In genomic region chr3:10299175-10299574, GRCh38 we compare ENCODE assay signal across 10 cellular contexts. TPM values are rescaled to one million over a fixed set of nuclear protein-coding genes. Genes with fewer than 3 reads are reported as not detected.
A peak's percentile ranks its signal among the peaks of the same experiment; 100 is the strongest.
DNase-seq lines count a peak whose midpoint lies in the region; ATAC-seq and TF ChIP-seq lines count a peak whose summit lies in the region.
"Had no signal": no experiment of that assay in that cellular context is flagged by ENCODE, and none has a peak within 500 bp of the region (broad histone marks: within the 10 kb centered on the region; RNA-seq: fewer than 3 reads in every experiment).

No MANE protein-coding gene starts in this region.

- H3K27ac ChIP-seq in CD4-positive, alpha-beta T cell (ENCODE audit: low read depth, low read length) = no peak overlapping the region

- peak overlapping the region; percentile 49 for H3K27ac Mint-ChIP-seq in CD4-positive, alpha-beta T cell
- H3K27ac Mint-ChIP-seq in HFFc6 = peak overlapping the region; percentile 48; the same call in 1 of the 2 replicates
- peak overlapping the region; percentile 73 for H3K27ac Mint-ChIP-seq in activated naive CD8-positive, alpha-beta T cell treated with anti-CD3 and anti-CD28 coated beads, Interleukin-2, amount 10 ng/mL, durations not matched to agents 7 days and 5 days
- peak overlapping the region; percentile 74 for H3K27ac Mint-ChIP-seq in memory B cell

- POLR2A ChIA-PET in CD4-positive, alpha-beta T cell (lab: Charles Lee) = no interaction called here
- POLR2A ChIA-PET in activated naive CD8-positive, alpha-beta T cell treated with anti-CD3 and anti-CD28 coated beads, Interleukin-2, amount 10 ng/mL, durations not matched to agents 7 days and 5 days (lab: Charles Lee) = no interaction called here

- ATAC-seq in CD4-positive, alpha-beta T cell (ENCODE audit: poor library complexity) = no peak
- ATAC-seq in activated naive CD8-positive, alpha-beta T cell treated with anti-CD3 and anti-CD28 coated beads, Interleukin-2, amount 10 ng/mL, durations not matched to agents 7 days and 5 days (ENCODE audit: low read depth) = no peak
- ATAC-seq in memory B cell (ENCODE audit: low read depth) = no peak

- peaks cover 8% of the 10 kb centered on the region for H3K4me1 Mint-ChIP-seq in CD4-positive, alpha-beta T cell (ENCODE audit: low read depth)
- H3K4me1 Mint-ChIP-seq in HFFc6 (ENCODE audit: low read depth) (0 out of 2 replicates have a peak, but pooled peaks cover 6% of the 10 kb centered on the region), memory B cell (peaks cover 15% of the 10 kb centered on the region)
- H3K4me1 Mint-ChIP-seq in activated naive CD8-positive, alpha-beta T cell treated with anti-CD3 and anti-CD28 coated beads, Interleukin-2, amount 10 ng/mL, durations not matched to agents 7 days and 5 days = peaks cover 8% of the 10 kb centered on the region

- H3K36me3 Mint-ChIP-seq in CD4-positive, alpha-beta T cell (ENCODE audit: low read depth) = peaks cover 82% of the 10 kb centered on the region
- H3K36me3 Mint-ChIP-seq in HFFc6 (ENCODE audit: low read depth) (peaks cover 42% of the 10 kb centered on the region), memory B cell (peaks cover 18% of the 10 kb centered on the region)
- H3K36me3 Mint-ChIP-seq in activated naive CD8-positive, alpha-beta T cell treated with anti-CD3 and anti-CD28 coated beads, Interleukin-2, amount 10 ng/mL, durations not matched to agents 7 days and 5 days = peaks cover 21% of the 10 kb centered on the region

- H3K27me3 Mint-ChIP-seq in CD4-positive, alpha-beta T cell = no peaks in the 10 kb centered on the region
- peaks cover 3% of the 10 kb centered on the region; the same call in 1 of the 2 replicates for H3K27me3 Mint-ChIP-seq in HFFc6 (ENCODE audit: insufficient read depth)
- no peaks in the 10 kb centered on the region for H3K27me3 Mint-ChIP-seq in activated naive CD8-positive, alpha-beta T cell treated with anti-CD3 and anti-CD28 coated beads, Interleukin-2, amount 10 ng/mL, durations not matched to agents 7 days and 5 days
- H3K27me3 Mint-ChIP-seq in memory B cell = no peaks in the 10 kb centered on the region

- CTCF ChIA-PET in CD4-positive, alpha-beta T cell (lab: Charles Lee) = interaction anchor here (0.6 kb wide), 1 partner anchor 564 kb away, joined by 3 read pairs; no protein-coding TSS in a partner anchor

- no peaks in the 10 kb centered on the region for H3K9me3 ChIP-seq in CD4-positive, alpha-beta T cell (ENCODE audit: control insufficient read depth, low read length)

- no peak for DNase-seq in CD4-positive, alpha-beta T cell
- no peak for DNase-seq in HFFc6
- no peak for DNase-seq in activated naive CD8-positive, alpha-beta T cell treated with anti-CD3 and anti-CD28 coated beads, Interleukin-2, amount 10 ng/mL, durations not matched to agents 7 days and 5 days
- no peak for DNase-seq in memory B cell (ENCODE audit: low spot score in 2 of 2)
- no peak for DNase-seq in NCI-H2029 (lab: John Stamatoyannopoulos, UW)
- no peak for DNase-seq in stimulated activated CD4-positive, alpha-beta T cell treated with anti-CD3 and anti-CD28 coated beads, Interleukin-2, amount 100 ng/mL, for 24 hours
- DNase-seq in anterior cingulate cortex (lab: John Stamatoyannopoulos, UW) = no peak
- DNase-seq: NCI-H748 treated with DMSO at 0.1 percent for 48 hours; stimulated activated naive CD4-positive, alpha-beta T cell treated with Interleukin-2 at 50 U/mL for 16 hours; SW 1271 had no signal

- H3K9me3 Mint-ChIP-seq in CD4-positive, alpha-beta T cell = no peaks in the 10 kb centered on the region
- H3K9me3 Mint-ChIP-seq in HFFc6 = no peaks in the 10 kb centered on the region
- no peaks in the 10 kb centered on the region for H3K9me3 Mint-ChIP-seq in activated naive CD8-positive, alpha-beta T cell treated with anti-CD3 and anti-CD28 coated beads, Interleukin-2, amount 10 ng/mL, durations not matched to agents 7 days and 5 days
- H3K9me3 Mint-ChIP-seq in memory B cell = no peaks in the 10 kb centered on the region

- no peak for TF ChIP-seq CTCF in CD4-positive, alpha-beta T cell (IDR thresholded peaks at IDR 0.05)
- TF ChIP-seq CTCF in HFFc6 (IDR thresholded peaks at IDR 0.05) = no peak

- no peaks in the 10 kb centered on the region for H3K27me3 ChIP-seq in CD4-positive, alpha-beta T cell (ENCODE audit: control insufficient read depth, insufficient read depth, low read length)

- intact Hi-C loops in CD4-positive, alpha-beta T cell (cut with DNase I, micrococcal nuclease) = no loop called here

- no peak overlapping the region for H3K4me3 Mint-ChIP-seq in CD4-positive, alpha-beta T cell
- H3K4me3 Mint-ChIP-seq in HFFc6 = no peak overlapping the region
- peak overlapping the region; percentile 34 for H3K4me3 Mint-ChIP-seq in activated naive CD8-positive, alpha-beta T cell treated with anti-CD3 and anti-CD28 coated beads, Interleukin-2, amount 10 ng/mL, durations not matched to agents 7 days and 5 days
- H3K4me3 Mint-ChIP-seq in memory B cell = no peak overlapping the region

RNA-seq across cellular contexts. Expression of gene GHRL, which starts 6.4 kb away (rescaled TPM):
- 1 to 10 TPM; 1.1 to 3.2 TPM for total RNA-seq in CD4-positive, alpha-beta T cell
- under 1 TPM in 2 of 6 experiments, not detected in 4; 0.21 to 0.41 TPM for total RNA-seq in HFFc6 (2021; fragmentation: NEBNext Ultra II Directional; extraction: Animal tissue kit (Norgen Biotek cat#: 25700))
- under 1 TPM; 0.53 to 0.94 TPM for total RNA-seq in activated naive CD8-positive, alpha-beta T cell treated with anti-CD3 and anti-CD28 coated beads, Interleukin-2, amount 10 ng/mL, durations not matched to agents 7 days and 5 days

RNA-seq across cellular contexts. Expression of gene SEC13, which starts 21.7 kb away (rescaled TPM):
- 10 to 100 TPM; 81.1 to 86.5 TPM for total RNA-seq in CD4-positive, alpha-beta T cell
- total RNA-seq in HFFc6 (2021; fragmentation: NEBNext Ultra II Directional; extraction: Animal tissue kit (Norgen Biotek cat#: 25700)) = 100 to 1,000 TPM; 240 to 278 (median 274) TPM
- 10 to 100 TPM; 71.6 to 74.2 TPM for total RNA-seq in activated naive CD8-positive, alpha-beta T cell treated with anti-CD3 and anti-CD28 coated beads, Interleukin-2, amount 10 ng/mL, durations not matched to agents 7 days and 5 days

RNA-seq across cellular contexts. Expression of gene TATDN2, which starts 50.9 kb away (rescaled TPM):
- total RNA-seq in CD4-positive, alpha-beta T cell = 10 to 100 TPM; 48.7 to 50.2 TPM
- 10 to 100 TPM; 29.6 to 33.4 (median 30.7) TPM for total RNA-seq in HFFc6 (2021; fragmentation: NEBNext Ultra II Directional; extraction: Animal tissue kit (Norgen Biotek cat#: 25700))
- total RNA-seq in activated naive CD8-positive, alpha-beta T cell treated with anti-CD3 and anti-CD28 coated beads, Interleukin-2, amount 10 ng/mL, durations not matched to agents 7 days and 5 days = 10 to 100 TPM; 55.4 to 67.4 TPM
